ENCODE assay signal across 3 cellular contexts in the genomic region with DNA sequence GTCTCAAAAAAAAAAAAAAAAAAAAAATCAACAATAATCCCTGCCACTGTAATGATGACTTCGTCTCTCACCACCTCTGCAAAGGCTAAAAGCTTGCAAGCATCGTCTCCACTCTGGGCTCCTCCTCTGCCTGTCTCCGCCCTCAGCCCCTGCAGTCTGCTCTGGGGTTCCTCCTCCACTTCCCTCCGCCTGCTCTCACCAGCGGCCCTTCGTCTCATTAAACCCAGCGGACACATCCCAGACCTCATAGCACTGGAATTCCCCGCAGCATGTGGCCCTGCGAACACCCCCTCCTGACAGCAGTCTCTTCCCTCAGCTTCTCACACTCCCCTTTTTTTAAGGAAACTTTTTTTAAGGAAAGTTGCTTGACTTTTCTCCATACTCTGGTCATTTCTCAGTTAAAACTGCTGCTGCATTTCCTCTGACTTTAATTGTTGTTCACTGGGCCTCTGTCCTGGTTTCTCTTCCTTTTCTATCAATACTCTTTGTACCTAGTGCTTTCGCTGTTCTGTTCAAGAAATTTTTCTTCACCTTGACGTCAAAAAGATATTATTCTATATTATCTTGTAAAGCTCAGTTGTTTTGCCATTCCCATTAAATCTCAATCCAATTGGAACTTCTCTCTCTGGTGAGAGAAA.
TF ChIP-seq lines count a peak whose summit lies in the region.

No MANE protein-coding gene starts in this region.

TF ChIP-seq in liver, 16 proteins besides CTCF, POLR2A, EP300 and RAD21:
- TF ChIP-seq HNF4A (conservative IDR thresholded peaks at IDR 0.05) (no peak), HNF4G (IDR thresholded peaks at IDR 0.05) (no peak), EGR1 (IDR thresholded peaks at IDR 0.05; ENCODE audit: low read depth in 2 of 2) (no peak), FOXA1 (IDR thresholded peaks at IDR 0.05) (no peak), FOXA2 (IDR thresholded peaks at IDR 0.05) (no peak), SP1 (IDR thresholded peaks at IDR 0.05) (no peak), TAF1 (conservative IDR thresholded peaks at IDR 0.05) (no peak), REST (IDR thresholded peaks at IDR 0.05) (no peak), NR2F2 (IDR thresholded peaks at IDR 0.05) (no peak), JUND (IDR thresholded peaks at IDR 0.05) (no peak), YY1 (IDR thresholded peaks at IDR 0.05) (no peak), ZBTB33 (IDR thresholded peaks at IDR 0.05) (no peak), RXRA (IDR thresholded peaks at IDR 0.05) (no peak), GABPA (IDR thresholded peaks at IDR 0.05 in 1 of 2, conservative IDR thresholded peaks at IDR 0.05 in 1 of 2) (no peak)
- TF ChIP-seq, protein P1, sequence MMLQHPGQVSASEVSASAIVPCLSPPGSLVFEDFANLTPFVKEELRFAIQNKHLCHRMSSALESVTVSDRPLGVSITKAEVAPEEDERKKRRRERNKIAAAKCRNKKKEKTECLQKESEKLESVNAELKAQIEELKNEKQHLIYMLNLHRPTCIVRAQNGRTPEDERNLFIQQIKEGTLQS (IDR thresholded peaks at IDR 0.05), result no peak
- TF ChIP-seq, protein P2, sequence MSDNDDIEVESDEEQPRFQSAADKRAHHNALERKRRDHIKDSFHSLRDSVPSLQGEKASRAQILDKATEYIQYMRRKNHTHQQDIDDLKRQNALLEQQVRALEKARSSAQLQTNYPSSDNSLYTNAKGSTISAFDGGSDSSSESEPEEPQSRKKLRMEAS (IDR thresholded peaks at IDR 0.05), result no peak

TF ChIP-seq in HepG2, 621 proteins besides CTCF, POLR2A, EP300 and RAD21:
- no peak for TF ChIP-seq ZNF749 (CRISPR knock-in tag; IDR thresholded peaks at IDR 0.05; ENCODE audit: borderline replicate concordance)
- TF ChIP-seq KLF15 (CRISPR knock-in tag; IDR thresholded peaks at IDR 0.05; ENCODE audit: borderline replicate concordance), result no peak
- TF ChIP-seq ZC3H13 (CRISPR knock-in tag; IDR thresholded peaks at IDR 0.05), result no peak
- TF ChIP-seq ZNF563 (CRISPR knock-in tag; IDR thresholded peaks at IDR 0.05), result no peak
- no peak for TF ChIP-seq PAXIP1 (CRISPR knock-in tag; conservative IDR thresholded peaks at IDR 0.05)
- TF ChIP-seq, protein P3, sequence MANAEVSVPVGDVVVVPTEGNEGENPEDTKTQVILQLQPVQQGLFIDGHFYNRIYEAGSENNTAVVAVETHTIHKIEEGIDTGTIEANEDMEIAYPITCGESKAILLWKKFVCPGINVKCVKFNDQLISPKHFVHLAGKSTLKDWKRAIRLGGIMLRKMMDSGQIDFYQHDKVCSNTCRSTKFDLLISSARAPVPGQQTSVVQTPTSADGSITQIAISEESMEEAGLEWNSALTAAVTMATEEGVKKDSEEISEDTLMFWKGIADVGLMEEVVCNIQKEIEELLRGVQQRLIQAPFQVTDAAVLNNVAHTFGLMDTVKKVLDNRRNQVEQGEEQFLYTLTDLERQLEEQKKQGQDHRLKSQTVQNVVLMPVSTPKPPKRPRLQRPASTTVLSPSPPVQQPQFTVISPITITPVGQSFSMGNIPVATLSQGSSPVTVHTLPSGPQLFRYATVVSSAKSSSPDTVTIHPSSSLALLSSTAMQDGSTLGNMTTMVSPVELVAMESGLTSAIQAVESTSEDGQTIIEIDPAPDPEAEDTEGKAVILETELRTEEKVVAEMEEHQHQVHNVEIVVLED (CRISPR knock-in tag; IDR thresholded peaks at IDR 0.05; ENCODE audit: borderline replicate concordance), result no peak
- no peak for TF ChIP-seq THAP7 (CRISPR knock-in tag; IDR thresholded peaks at IDR 0.05)
- no peak for TF ChIP-seq ZMYM4 (CRISPR knock-in tag; IDR thresholded peaks at IDR 0.05)

TF ChIP-seq in H1, 55 proteins besides CTCF, POLR2A, EP300 and RAD21:
- no peak for TF ChIP-seq ZNF274 (IDR thresholded peaks at IDR 0.05; ENCODE audit: borderline replicate concordance, extremely low read depth, low read length)
- TF ChIP-seq TEAD4 (IDR thresholded peaks at IDR 0.05; ENCODE audit: low read depth, low read length), result 0 out of 2 replicates have a peak, but pooled peaks have one; percentile 49
- TF ChIP-seq, protein P2 (IDR thresholded peaks at IDR 0.05), result peak; percentile 43; the same call in 1 of the 2 replicates
- TF ChIP-seq, protein P4, sequence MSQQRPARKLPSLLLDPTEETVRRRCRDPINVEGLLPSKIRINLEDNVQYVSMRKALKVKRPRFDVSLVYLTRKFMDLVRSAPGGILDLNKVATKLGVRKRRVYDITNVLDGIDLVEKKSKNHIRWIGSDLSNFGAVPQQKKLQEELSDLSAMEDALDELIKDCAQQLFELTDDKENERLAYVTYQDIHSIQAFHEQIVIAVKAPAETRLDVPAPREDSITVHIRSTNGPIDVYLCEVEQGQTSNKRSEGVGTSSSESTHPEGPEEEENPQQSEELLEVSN (IDR thresholded peaks at IDR 0.05), result peak; percentile 60
